36 cellular contexts compared by ENCODE assay signal in genomic region chrY:21287769-21288168, GRCh38.
"Had no signal": no experiment of that assay in that cellular context is flagged by ENCODE, and none has a peak within 500 bp of the region (broad histone marks: within the 10 kb centered on the region; RNA-seq: fewer than 3 reads in every experiment).

No MANE protein-coding gene starts in this region.

- H3K27ac Mint-ChIP-seq: activated CD4-positive, alpha-beta memory T cell treated with anti-CD3 and anti-CD28 coated beads for 36 hours; activated CD4-positive, alpha-beta T cell treated with anti-CD3 and anti-CD28 coated beads, Interleukin-2, amount 10 ng/mL, durations not matched to agents 24 days and 14 days; activated CD8-positive, alpha-beta T cell treated with anti-CD3 and anti-CD28 coated beads for 36 hours; activated naive CD4-positive, alpha-beta T cell treated with anti-CD3 and anti-CD28 coated beads for 36 hours; activated naive CD4-positive, alpha-beta T cell treated with anti-CD3 and anti-CD28 coated beads, Interleukin-2, amount 50 U/mL, for 72 hours; activated naive CD8-positive, alpha-beta T cell treated with anti-CD3 and anti-CD28 coated beads for 36 hours; activated T-cell treated with anti-CD3 and anti-CD28 coated beads, Interleukin-2, amount 50 U/mL, for 72 hours; activated T-helper 1 cell treated with anti-CD3 and anti-CD28 coated beads, Interleukin-12 subunit alpha, Interleukin-12 subunit beta, Interleukin-2, Interleukin-4 antibody, amounts not matched to agents 30 ng/mL and 10 ng/mL and 1 ng/mL, durations not matched to agents 14 hours and 24 hours and 36 hours; activated T-helper 17 cell treated with anti-CD3 and anti-CD28 coated beads, Interleukin-2, amount 50 U/mL, for 72 hours; T-helper 1 cell treated with Interleukin-12 subunit alpha and Interleukin-12 subunit beta and Interleukin-4 antibody, amounts not matched to agents 30 μg/mL and 1 μg/mL, for 36 hours; T-helper 2 cell treated with Interferon-gamma antibody and Interleukin-4, amounts not matched to agents 5 μg/mL and 100 μg/mL, for 36 hours; WTC11 had no signal

- H3K36me3 Mint-ChIP-seq: activated CD4-positive, alpha-beta memory T cell treated with anti-CD3 and anti-CD28 coated beads for 36 hours; activated naive CD4-positive, alpha-beta T cell treated with anti-CD3 and anti-CD28 coated beads, Interleukin-2, amount 50 U/mL, for 72 hours; activated naive CD8-positive, alpha-beta T cell treated with anti-CD3 and anti-CD28 coated beads for 36 hours had no signal

- H3K27ac ChIP-seq: adrenal gland, brain microvascular endothelial cell, breast epithelium, WERI-Rb-1 had no signal

- H3K9me3 Mint-ChIP-seq: activated CD4-positive, alpha-beta memory T cell treated with anti-CD3 and anti-CD28 coated beads for 36 hours; activated CD4-positive, alpha-beta T cell treated with anti-CD3 and anti-CD28 coated beads, Interleukin-2, amount 10 ng/mL, durations not matched to agents 24 days and 14 days; activated CD8-positive, alpha-beta T cell treated with anti-CD3 and anti-CD28 coated beads for 36 hours; activated naive CD4-positive, alpha-beta T cell treated with anti-CD3 and anti-CD28 coated beads for 36 hours; activated naive CD4-positive, alpha-beta T cell treated with anti-CD3 and anti-CD28 coated beads, Interleukin-2, amount 50 U/mL, for 72 hours; activated naive CD8-positive, alpha-beta T cell treated with anti-CD3 and anti-CD28 coated beads for 36 hours; activated T-cell treated with anti-CD3 and anti-CD28 coated beads, Interleukin-2, amount 50 U/mL, for 4 hours; activated T-cell treated with anti-CD3 and anti-CD28 coated beads, Interleukin-2, amount 50 U/mL, for 72 hours; activated T-helper 1 cell treated with anti-CD3 and anti-CD28 coated beads, Interleukin-12 subunit alpha, Interleukin-12 subunit beta, Interleukin-2, Interleukin-4 antibody, amounts not matched to agents 30 ng/mL and 10 ng/mL and 1 ng/mL, durations not matched to agents 14 hours and 24 hours and 36 hours; activated T-helper 17 cell treated with anti-CD3 and anti-CD28 coated beads, Interleukin-2, amount 50 U/mL, for 72 hours; T-helper 1 cell treated with Interleukin-12 subunit alpha and Interleukin-12 subunit beta and Interleukin-4 antibody, amounts not matched to agents 30 μg/mL and 1 μg/mL, for 36 hours; T-helper 2 cell treated with Interferon-gamma antibody and Interleukin-4, amounts not matched to agents 5 μg/mL and 100 μg/mL, for 36 hours had no signal

- DNase-seq: activated CD4-positive, alpha-beta memory T cell treated with anti-CD3 and anti-CD28 coated beads for 36 hours; activated CD4-positive, alpha-beta T cell treated with anti-CD3 and anti-CD28 coated beads for 4 hours; activated CD4-positive, alpha-beta T cell treated with anti-CD3 and anti-CD28 coated beads, Interleukin-2, amount 10 ng/mL, durations not matched to agents 24 days and 14 days; activated CD4-positive, alpha-beta T cell treated with anti-CD3 and anti-CD28 coated beads, Interleukin-2, amount 50 U/mL, for 1 hour; activated CD4-positive, alpha-beta T cell treated with anti-CD3 and anti-CD28 coated beads, Interleukin-2, amount 50 U/mL, for 4 hours; activated CD4-positive, CD25-positive, alpha-beta regulatory T cell; activated CD8-positive, alpha-beta memory T cell treated with anti-CD3 and anti-CD28 coated beads, Interleukin-2, amount 50 U/mL, for 4 hours; activated CD8-positive, alpha-beta T cell treated with anti-CD3 and anti-CD28 coated beads for 36 hours; activated effector memory CD4-positive, alpha-beta T cell treated with anti-CD3 and anti-CD28 coated beads, Interleukin-2, amount 50 U/mL, for 16 hours; activated gamma-delta T cell treated with Interleukin-2 at 50 U/mL for 16 hours; activated naive CD4-positive, alpha-beta T cell; activated naive CD4-positive, alpha-beta T cell treated with anti-CD3 and anti-CD28 coated beads for 36 hours; activated naive CD4-positive, alpha-beta T cell treated with anti-CD3 and anti-CD28 coated beads, Interleukin-2, amount 50 U/mL, for 16 hours; activated naive CD8-positive, alpha-beta T cell treated with anti-CD3 and anti-CD28 coated beads for 36 hours; activated T-cell treated with anti-CD3 and anti-CD28 coated beads for 4 hours; activated T-cell treated with anti-CD3 and anti-CD28 coated beads, Interleukin-2, amount 50 U/mL, for 1 hour; activated T-cell treated with anti-CD3 and anti-CD28 coated beads, Interleukin-2, amount 50 U/mL, for 4 hours; activated T-cell treated with anti-CD3 and anti-CD28 coated beads, Interleukin-2, amount 50 U/mL, for 72 hours; adrenal gland; amniotic stem cell; aorta; body of pancreas; brain microvascular endothelial cell; central memory CD4-positive, alpha-beta T cell; T-helper 1 cell; T-helper 2 cell; T-helper 9 cell; WERI-Rb-1 had no signal

- ATAC-seq: activated CD4-positive, CD25-positive, alpha-beta regulatory T cell treated with anti-CD3 and anti-CD28 coated beads, Interleukin-2, amount 50 U/mL, for 24 hours; activated CD8-positive, alpha-beta T cell treated with anti-CD3 and anti-CD28 coated beads for 36 hours; activated naive CD4-positive, alpha-beta T cell treated with anti-CD3 and anti-CD28 coated beads, Interleukin-2, amount 50 U/mL, for 72 hours; activated T-cell treated with anti-CD3 and anti-CD28 coated beads, Interleukin-2, amount 50 U/mL, for 4 hours; activated T-cell treated with anti-CD3 and anti-CD28 coated beads, Interleukin-2, amount 50 U/mL, for 72 hours; activated T-helper 17 cell treated with anti-CD3 and anti-CD28 coated beads, Interleukin-2, amount 50 U/mL, for 72 hours; body of pancreas; WTC11 had no signal

- H3K27me3 Mint-ChIP-seq: activated CD4-positive, alpha-beta memory T cell treated with anti-CD3 and anti-CD28 coated beads for 36 hours; activated CD8-positive, alpha-beta T cell treated with anti-CD3 and anti-CD28 coated beads for 36 hours; activated naive CD8-positive, alpha-beta T cell treated with anti-CD3 and anti-CD28 coated beads for 36 hours; activated T-helper 17 cell treated with anti-CD3 and anti-CD28 coated beads, Interleukin-2, amount 50 U/mL, for 72 hours had no signal

- H3K4me1 Mint-ChIP-seq: activated CD4-positive, alpha-beta T cell treated with anti-CD3 and anti-CD28 coated beads, Interleukin-2, amount 10 ng/mL, durations not matched to agents 24 days and 14 days; activated naive CD8-positive, alpha-beta T cell treated with anti-CD3 and anti-CD28 coated beads for 36 hours; activated T-helper 17 cell treated with anti-CD3 and anti-CD28 coated beads, Interleukin-2, amount 50 U/mL, for 72 hours; WTC11 had no signal

- H3K4me3 Mint-ChIP-seq: activated CD4-positive, alpha-beta memory T cell treated with anti-CD3 and anti-CD28 coated beads for 36 hours; activated CD4-positive, alpha-beta T cell treated with anti-CD3 and anti-CD28 coated beads, Interleukin-2, amount 10 ng/mL, durations not matched to agents 24 days and 14 days; activated CD8-positive, alpha-beta T cell treated with anti-CD3 and anti-CD28 coated beads for 36 hours; activated naive CD4-positive, alpha-beta T cell treated with anti-CD3 and anti-CD28 coated beads for 36 hours; activated naive CD8-positive, alpha-beta T cell treated with anti-CD3 and anti-CD28 coated beads for 36 hours; activated T-cell treated with anti-CD3 and anti-CD28 coated beads, Interleukin-2, amount 50 U/mL, for 4 hours; activated T-cell treated with anti-CD3 and anti-CD28 coated beads, Interleukin-2, amount 50 U/mL, for 72 hours; activated T-helper 1 cell treated with anti-CD3 and anti-CD28 coated beads, Interleukin-12 subunit alpha, Interleukin-12 subunit beta, Interleukin-2, Interleukin-4 antibody, amounts not matched to agents 30 ng/mL and 10 ng/mL and 1 ng/mL, durations not matched to agents 14 hours and 24 hours and 36 hours; activated T-helper 17 cell treated with anti-CD3 and anti-CD28 coated beads, Interleukin-2, amount 50 U/mL, for 72 hours; T-helper 1 cell treated with Interleukin-12 subunit alpha and Interleukin-12 subunit beta and Interleukin-4 antibody, amounts not matched to agents 30 μg/mL and 1 μg/mL, for 36 hours; T-helper 2 cell treated with Interferon-gamma antibody and Interleukin-4, amounts not matched to agents 5 μg/mL and 100 μg/mL, for 36 hours; WTC11 had no signal
